11 cellular contexts compared by ENCODE assay signal in genomic region chr11:76424379-76424778, GRCh38.
DNase-seq lines count a peak whose midpoint lies in the region; ATAC-seq and TF ChIP-seq lines count a peak whose summit lies in the region.
"Had no signal": no experiment of that assay in that cellular context is flagged by ENCODE, and none has a peak within 500 bp of the region (broad histone marks: within the 10 kb centered on the region; RNA-seq: fewer than 3 reads in every experiment).

No MANE protein-coding gene starts in this region.

- no peak for DNase-seq in activated T-cell treated with anti-CD3 and anti-CD28 coated beads, Interleukin-2, amount 50 U/mL, for 24 hours
- DNase-seq in activated T-cell treated with anti-CD3 and anti-CD28 coated beads for 4 hours (no peak), nephron progenitor cell (no peak), SIG-M5 (lab: John Stamatoyannopoulos, UW) (no peak), NCI-H82 (lab: John Stamatoyannopoulos, UW) (no peak)
- DNase-seq in NK-92 treated with Interleukin-12 subunit alpha and Interleukin-12 subunit beta, amount 100 ng/mL, for 24 hours (lab: John Stamatoyannopoulos, UW): no peak
- DNase-seq: effector CD4-positive, alpha-beta T cell; MG63; upper lobe of left lung had no signal

- no peak overlapping the region for H3K4me3 Mint-ChIP-seq in activated T-cell treated with anti-CD3 and anti-CD28 coated beads, Interleukin-2, amount 50 U/mL, for 24 hours
- no peak overlapping the region for H3K4me3 Mint-ChIP-seq in nephron progenitor cell

- H3K4me1 Mint-ChIP-seq in activated T-cell treated with anti-CD3 and anti-CD28 coated beads, Interleukin-2, amount 50 U/mL, for 24 hours (ENCODE audit: low read depth): peaks cover 12% of the 10 kb centered on the region
- H3K4me1 Mint-ChIP-seq in nephron progenitor cell: peaks cover 61% of the 10 kb centered on the region

- peak overlapping the region; percentile 10 for H3K27ac Mint-ChIP-seq in activated T-cell treated with anti-CD3 and anti-CD28 coated beads, Interleukin-2, amount 50 U/mL, for 24 hours
- H3K27ac Mint-ChIP-seq in nephron progenitor cell: peak overlapping the region; percentile 19

- peaks cover 3% of the 10 kb centered on the region for H3K27me3 Mint-ChIP-seq in activated T-cell treated with anti-CD3 and anti-CD28 coated beads, Interleukin-2, amount 50 U/mL, for 24 hours
- H3K27me3 Mint-ChIP-seq in nephron progenitor cell (ENCODE audit: low read depth, poor library complexity): peaks cover 4% of the 10 kb centered on the region

- no peaks in the 10 kb centered on the region for H3K36me3 Mint-ChIP-seq in activated T-cell treated with anti-CD3 and anti-CD28 coated beads, Interleukin-2, amount 50 U/mL, for 24 hours (ENCODE audit: low read depth)
- peaks cover 6% of the 10 kb centered on the region for H3K36me3 Mint-ChIP-seq in nephron progenitor cell (ENCODE audit: low read depth)

- ATAC-seq in GM19395 (IDR thresholded peaks at IDR 0.05; ENCODE audit: unreplicated experiment) (peak; percentile 65), HG03378 (IDR thresholded peaks at IDR 0.05; ENCODE audit: unreplicated experiment) (peak; percentile 64)

- no peak for TF ChIP-seq CTCF in nephron progenitor cell (IDR thresholded peaks at IDR 0.05)

- H3K9me3 Mint-ChIP-seq in activated T-cell treated with anti-CD3 and anti-CD28 coated beads, Interleukin-2, amount 50 U/mL, for 24 hours: no peaks in the 10 kb centered on the region
- peaks cover 4% of the 10 kb centered on the region for H3K9me3 Mint-ChIP-seq in nephron progenitor cell
